In the genomic region with DNA sequence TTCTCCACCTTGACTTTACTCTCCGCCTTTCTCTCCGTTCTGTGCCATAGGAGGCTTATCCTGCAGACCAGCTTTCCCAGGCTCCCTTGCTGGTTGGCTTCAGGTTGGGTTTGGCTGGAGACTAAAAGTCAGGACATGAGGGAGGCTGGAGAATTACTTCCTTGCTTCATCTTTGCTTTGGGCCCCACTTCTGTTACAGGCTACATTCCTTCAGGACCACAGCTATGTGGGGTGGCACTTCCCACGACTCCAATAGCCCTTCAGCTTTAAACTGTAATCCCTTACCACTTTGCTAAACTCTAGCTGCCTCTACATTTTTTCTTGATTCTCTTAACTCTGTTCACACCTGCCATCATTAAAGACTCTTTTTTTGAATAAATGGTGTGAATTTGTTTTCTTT, we compare ENCODE assay signal across 2 cellular contexts.
TF ChIP-seq lines count a peak whose summit lies in the region.

No MANE protein-coding gene starts in this region.

TF ChIP-seq in H1, 55 proteins besides CTCF, POLR2A, EP300 and RAD21 (continued from another document and continues in another):
- TF ChIP-seq CHD7 (IDR thresholded peaks at IDR 0.05; ENCODE audit: insufficient replicate concordance, low read length) (no peak), GABPA (IDR thresholded peaks at IDR 0.05; ENCODE audit: borderline replicate concordance, insufficient read depth, low read length) (no peak), RNF2 (IDR thresholded peaks at IDR 0.05; ENCODE audit: borderline replicate concordance, low read depth, low read length, missing control alignments, poor library complexity, severe bottlenecking) (no peak), RFX5 (IDR thresholded peaks at IDR 0.05; ENCODE audit: borderline replicate concordance, low read depth, low read length) (no peak), TCF12 (IDR thresholded peaks at IDR 0.05; ENCODE audit: low read depth, low read length) (no peak), FOSL1 (IDR thresholded peaks at IDR 0.05; ENCODE audit: insufficient read depth, low read depth, low read length) (no peak), BRCA1 (IDR thresholded peaks at IDR 0.05; ENCODE audit: low read depth, low read length) (no peak), BCL11A (IDR thresholded peaks at IDR 0.05; ENCODE audit: low read depth in 2 of 2, low read length in 2 of 2) (no peak), TAF7 (optimal IDR thresholded peaks at IDR 0.05; ENCODE audit: borderline replicate concordance, low read depth, low read length) (no peak), CBX5 (IDR thresholded peaks at IDR 0.05; ENCODE audit: low read depth, low read length) (no peak), CHD2 (IDR thresholded peaks at IDR 0.05; ENCODE audit: low read length) (no peak), NRF1 (IDR thresholded peaks at IDR 0.05; ENCODE audit: low read depth, low read length) (no peak), CREB1 (IDR thresholded peaks at IDR 0.05) (no peak)
- TF ChIP-seq, protein P1, sequence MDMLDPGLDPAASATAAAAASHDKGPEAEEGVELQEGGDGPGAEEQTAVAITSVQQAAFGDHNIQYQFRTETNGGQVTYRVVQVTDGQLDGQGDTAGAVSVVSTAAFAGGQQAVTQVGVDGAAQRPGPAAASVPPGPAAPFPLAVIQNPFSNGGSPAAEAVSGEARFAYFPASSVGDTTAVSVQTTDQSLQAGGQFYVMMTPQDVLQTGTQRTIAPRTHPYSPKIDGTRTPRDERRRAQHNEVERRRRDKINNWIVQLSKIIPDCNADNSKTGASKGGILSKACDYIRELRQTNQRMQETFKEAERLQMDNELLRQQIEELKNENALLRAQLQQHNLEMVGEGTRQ (IDR thresholded peaks at IDR 0.05; ENCODE audit: low read length), result no peak

TF ChIP-seq in WTC11, 78 proteins besides CTCF, POLR2A, EP300 and RAD21 (continued from another document):
- no peak for TF ChIP-seq ZSCAN18 (CRISPR knock-in tag; IDR thresholded peaks at IDR 0.05)
